In the genomic region with DNA sequence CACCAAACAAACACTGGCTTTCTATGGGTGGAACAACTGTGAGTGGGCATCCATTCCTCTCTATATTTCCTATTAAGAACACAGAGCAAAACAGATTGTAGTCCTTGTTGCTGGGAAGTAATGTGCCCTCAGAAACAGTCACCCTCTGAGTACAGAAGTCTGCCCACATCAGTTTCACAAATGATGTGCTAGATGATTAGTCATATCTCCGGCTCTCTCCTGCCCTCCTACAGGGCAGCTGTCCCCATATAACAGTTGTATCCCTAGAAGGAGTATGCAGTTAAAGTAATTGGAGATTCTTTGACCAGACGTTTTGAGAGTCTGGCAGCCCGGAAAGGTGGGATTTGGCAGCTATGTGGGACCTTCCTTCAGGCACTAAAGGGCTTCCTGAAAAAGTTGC, we compare ENCODE assay signal across 10 cellular contexts.
DNase-seq lines count a peak whose midpoint lies in the region; TF ChIP-seq lines count a peak whose summit lies in the region.
"Had no signal": no experiment of that assay in that cellular context is flagged by ENCODE, and none has a peak within 500 bp of the region (broad histone marks: within the 10 kb centered on the region; RNA-seq: fewer than 3 reads in every experiment).

No MANE protein-coding gene starts in this region.

- H3K9me3 ChIP-seq in ovary = no peaks in the 10 kb centered on the region
- H3K9me3 ChIP-seq: MG63 had no signal

- intact Hi-C loops in ovary (cut with DNase I) = no loop called here

- WGBS in ovary, 3 donors = 49 to 58% (median 56%) methylated on average over 3 of the region's 3 CpGs

- DNase-seq in HT1080 (ENCODE audit: low read depth) (peak; percentile 82), RWPE1 (ENCODE audit: low spot score) (peak; percentile 8), choroid plexus epithelial cell (ENCODE audit: low read depth) (peak; percentile 55), renal cortical epithelial cell (ENCODE audit: low read depth) (peak; percentile 20), medulla oblongata (ENCODE audit: extremely low spot score) (no peak), NCI-H1092 treated with DMSO at 0.1 percent for 48 hours (lab: John Stamatoyannopoulos, UW) (no peak), ovary (no peak)
- DNase-seq: mesendoderm, MG63, T1000 had no signal

- no peak for TF ChIP-seq POLR2A in ovary (IDR thresholded peaks at IDR 0.05)

- no peaks in the 10 kb centered on the region for H3K36me3 ChIP-seq in ovary
- H3K36me3 ChIP-seq: MG63 had no signal

- POLR2A ChIA-PET in RWPE1 (lab: Yijun Ruan, JAX; ENCODE audit: low non-redundant PET) = no interaction called here

- no peak for TF ChIP-seq EP300 in ovary (IDR thresholded peaks at IDR 0.05)

- TF ChIP-seq CTCF in RWPE1 (conservative IDR thresholded peaks at IDR 0.05; ENCODE audit: low read depth) (no peak), choroid plexus epithelial cell (conservative IDR thresholded peaks at IDR 0.05; ENCODE audit: low read depth, low read length) (no peak), ovary (IDR thresholded peaks at IDR 0.05) (no peak)

- H3K4me1 ChIP-seq in ovary (ENCODE audit: insufficient read depth) = no peaks in the 10 kb centered on the region

- CTCF ChIA-PET in RWPE1 (lab: Yijun Ruan, JAX) = no interaction called here

- H3K4me3 ChIP-seq in choroid plexus epithelial cell (ENCODE audit: low read depth, low read length) = no peak overlapping the region
- H3K4me3 ChIP-seq in ovary = no peak overlapping the region
- H3K4me3 ChIP-seq: MG63 had no signal

- H3K27ac ChIP-seq in RWPE1 (no peak overlapping the region), ovary (no peak overlapping the region)

- no peaks in the 10 kb centered on the region for H3K27me3 ChIP-seq in ovary
- H3K27me3 ChIP-seq: MG63 had no signal

Comparison
In these comparisons a context has a peak if more than half of its experiments do, and no peak if none do; other contexts are left out.
1. DNase-seq: peak in HT1080 (single experiment), RWPE1 (single experiment), choroid plexus epithelial cell (single experiment) and renal cortical epithelial cell (single experiment); none in medulla oblongata (single experiment), NCI-H1092 treated with DMSO at 0.1 percent for 48 hours (single experiment) and ovary (0 of 5).